ENCODE assay signal across 26 cellular contexts in the genomic region with DNA sequence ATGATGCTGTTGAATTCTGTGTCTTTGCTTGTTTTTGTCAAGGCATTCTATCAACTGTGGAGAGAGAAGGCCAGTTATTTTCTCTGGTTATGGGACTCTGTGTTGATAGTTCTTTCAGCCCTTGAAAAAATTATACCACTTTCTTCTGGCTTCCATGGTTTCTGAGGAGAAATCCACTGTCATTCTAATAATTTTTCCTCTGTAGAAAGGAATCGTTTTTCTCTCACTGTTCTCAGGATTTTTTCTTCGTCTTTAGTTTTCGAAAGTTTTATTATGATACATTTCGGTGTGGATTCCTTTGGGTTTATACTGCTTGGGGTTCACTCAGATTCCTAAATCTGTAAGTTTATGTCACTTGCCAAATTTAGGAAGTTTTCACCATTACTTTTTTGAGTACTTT.
"Had no signal": no experiment of that assay in that cellular context is flagged by ENCODE, and none has a peak within 500 bp of the region (broad histone marks: within the 10 kb centered on the region; RNA-seq: fewer than 3 reads in every experiment).

No MANE protein-coding gene starts in this region.

- H3K27me3 Mint-ChIP-seq: dendritic cell treated with granulocyte-macrophage colony-stimulating factor and Interleukin-4, amounts not matched to agents 40 ng/mL and 50 ng/mL, for 4 days had no signal

- ATAC-seq: esophagus mucosa, gastrocnemius medialis, left ventricle myocardium superior, lower lobe of right lung, natural killer cell, psoas muscle, right cardiac atrium had no signal

- H3K4me3 Mint-ChIP-seq: dendritic cell treated with granulocyte-macrophage colony-stimulating factor and Interleukin-4, amounts not matched to agents 40 ng/mL and 50 ng/mL, for 4 days; endodermal cell; natural killer cell had no signal

- H3K4me3 ChIP-seq: colonic mucosa, gastrocnemius medialis, lower lobe of right lung, ovary, psoas muscle, skin epidermis, spleen, stomach, thyroid gland had no signal

- H3K9me3 ChIP-seq: colonic mucosa, gastrocnemius medialis, ovary, psoas muscle, thyroid gland had no signal

- DNase-seq: colonic mucosa; effector CD8-positive, alpha-beta T cell; endodermal cell; foreskin fibroblast; gastrocnemius medialis; head of caudate nucleus; left ventricle myocardium superior; lower lobe of right lung; natural killer cell; occipital lobe; ovary; posterior cingulate gyrus; psoas muscle; right cardiac atrium; spleen; stimulated activated CD4-positive, alpha-beta T cell treated with anti-CD3 and anti-CD28 coated beads, Interleukin-15, amount 100 ng/mL, for 24 hours; stimulated activated CD4-positive, alpha-beta T cell treated with anti-CD3 and anti-CD28 coated beads, Interleukin-2, amount 100 ng/mL, for 48 hours; stimulated activated naive CD4-positive, alpha-beta T cell treated with Interleukin-2 at 50 U/mL for 16 hours; stomach; thyroid gland; trophoblast cell had no signal

- H3K27ac ChIP-seq: colonic mucosa, epithelial cell of prostate, gastrocnemius medialis, lower lobe of right lung, ovary, psoas muscle, skin epidermis, spleen, stomach, thyroid gland had no signal

- FAIRE-seq: keratinocyte had no signal

- H3K36me3 Mint-ChIP-seq: natural killer cell had no signal

- H3K27ac Mint-ChIP-seq: dendritic cell treated with granulocyte-macrophage colony-stimulating factor and Interleukin-4, amounts not matched to agents 40 ng/mL and 50 ng/mL, for 4 days had no signal

- H3K27me3 ChIP-seq: colonic mucosa, gastrocnemius medialis, ovary, spleen, stomach, thyroid gland had no signal

- H3K9me3 Mint-ChIP-seq: natural killer cell had no signal

- H3K36me3 ChIP-seq: colonic mucosa, gastrocnemius medialis, lower lobe of right lung, ovary, spleen, stomach, thyroid gland had no signal
